In genomic region chr3:24514139-24514538, GRCh38 we compare ENCODE assay signal across 21 cellular contexts. TPM values are rescaled to one million over a fixed set of nuclear protein-coding genes. Genes with fewer than 3 reads are reported as not detected.
"Had no signal": no experiment of that assay in that cellular context is flagged by ENCODE, and none has a peak within 500 bp of the region (broad histone marks: within the 10 kb centered on the region; RNA-seq: fewer than 3 reads in every experiment).

No MANE protein-coding gene starts in this region.

- H3K4me3 ChIP-seq: coronary artery, lung, right atrium auricular region, sigmoid colon, stomach, thoracic aorta, transverse colon had no signal

- H3K27ac ChIP-seq: coronary artery, neutrophil, right atrium auricular region, sigmoid colon, stomach, thoracic aorta, transverse colon had no signal

- H3K9me3 ChIP-seq: neutrophil, right atrium auricular region, sigmoid colon, stomach, thoracic aorta, transverse colon had no signal

- H3K4me3 Mint-ChIP-seq: endodermal cell, naive B cell, nephron progenitor cell had no signal

- H3K9me3 Mint-ChIP-seq: endodermal cell, nephron progenitor cell had no signal

- FAIRE-seq: endothelial cell of umbilical vein, keratinocyte had no signal

- H3K4me1 Mint-ChIP-seq: endodermal cell, nephron progenitor cell had no signal

- H3K27me3 ChIP-seq: right atrium auricular region, sigmoid colon, stomach, transverse colon had no signal

- H3K36me3 ChIP-seq: neutrophil, right atrium auricular region, sigmoid colon, stomach, thoracic aorta, transverse colon had no signal

- H3K27ac Mint-ChIP-seq: endodermal cell, naive B cell, nephron progenitor cell had no signal

- DNase-seq: effector CD4-positive, alpha-beta T cell; endodermal cell; erythroblast; left ventricle myocardium superior; midbrain; naive B cell; nephron progenitor cell; sigmoid colon; small intestine; stimulated activated CD4-positive, alpha-beta T cell treated with anti-CD3 and anti-CD28 coated beads, Interleukin-12 subunit alpha, Interleukin-12 subunit beta, amount 100 ng/mL, for 4 hours; stimulated activated naive CD4-positive, alpha-beta T cell; stomach; substantia nigra; transverse colon had no signal

- H3K4me1 ChIP-seq: right atrium auricular region, stomach had no signal

- H3K36me3 Mint-ChIP-seq: naive B cell had no signal

- ATAC-seq: left ventricle myocardium superior had no signal

RNA-seq across cellular contexts. Expression of gene THRB, which starts 19.5 kb away (rescaled TPM):
- total RNA-seq: endothelial cell of umbilical vein had no signal
